Comparison of ENCODE assay signal across 7 cellular contexts in the genomic region with DNA sequence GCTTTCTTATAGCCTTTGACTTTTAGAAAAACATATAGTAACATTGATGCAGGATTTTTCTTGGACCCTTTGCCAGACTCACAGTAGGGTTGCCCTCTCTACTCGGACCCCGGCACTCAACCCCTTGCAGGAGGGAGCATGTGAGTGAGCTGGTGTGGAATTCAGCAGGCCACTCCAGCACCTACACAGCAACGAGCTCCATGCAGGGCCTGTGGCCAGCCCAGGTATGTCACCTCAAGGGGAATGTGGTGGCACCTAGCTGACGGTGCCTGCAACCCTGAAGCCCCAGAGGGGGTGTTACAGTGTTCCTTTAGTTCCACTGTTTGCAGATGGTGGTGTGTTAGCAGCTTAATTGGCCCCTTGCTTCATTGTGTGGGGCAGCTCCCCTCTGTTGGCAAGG.
"Had no signal": no experiment of that assay in that cellular context is flagged by ENCODE, and none has a peak within 500 bp of the region (broad histone marks: within the 10 kb centered on the region; RNA-seq: fewer than 3 reads in every experiment).

No MANE protein-coding gene starts in this region.

- DNase-seq: GDM1, GF-D8 had no signal

- FAIRE-seq: GM12878, GM12891, GM12892, GM18507, GM19239 had no signal

- H3K4me3 ChIP-seq: GM12878 had no signal

- ATAC-seq: GM12878 had no signal
